ENCODE assay signal across 19 cellular contexts in the genomic region with DNA sequence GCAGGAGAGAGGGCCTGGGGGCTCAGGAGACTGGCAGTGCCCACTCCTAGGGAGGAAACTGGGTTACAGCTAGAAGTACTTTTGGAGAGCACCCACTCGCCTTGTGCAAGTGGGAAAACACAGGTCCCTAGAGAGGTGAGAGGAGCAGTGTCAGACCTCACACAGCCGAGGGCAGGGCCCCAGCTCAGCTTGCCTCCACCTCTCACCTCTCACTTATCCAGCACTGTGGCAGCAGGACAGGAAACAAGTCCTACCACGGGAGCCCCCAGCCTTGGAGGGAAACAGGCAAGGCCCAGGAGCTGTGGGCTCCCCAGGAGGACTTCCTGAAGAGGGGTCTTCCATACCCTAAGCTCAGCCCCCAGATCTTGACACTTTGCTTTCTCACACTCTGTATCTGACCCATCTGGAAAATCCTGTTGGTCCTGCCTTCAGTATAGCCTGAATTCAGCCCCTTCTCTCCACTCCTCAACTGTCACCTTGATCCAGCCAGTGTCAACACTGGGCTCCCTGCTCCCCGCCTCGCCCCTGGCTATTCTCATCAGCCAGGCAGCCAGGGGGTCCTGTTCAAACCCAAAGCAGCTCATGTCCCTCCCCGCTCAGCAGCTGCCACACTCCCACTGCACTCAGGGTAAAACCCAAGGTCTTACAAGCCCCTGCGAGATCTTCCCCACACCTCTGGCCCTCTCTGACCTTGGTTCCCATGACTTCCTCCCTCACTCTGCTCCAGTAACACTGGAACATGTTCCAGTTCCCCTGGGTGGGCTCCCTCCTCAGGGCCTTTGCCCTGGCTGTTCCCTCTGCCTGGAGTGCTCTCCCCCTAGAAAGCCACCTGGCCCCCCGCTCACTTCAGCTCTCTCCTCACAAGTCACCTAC. TPM values are rescaled to one million over a fixed set of nuclear protein-coding genes. Genes with fewer than 3 reads are reported as not detected.
DNase-seq lines count a peak whose midpoint lies in the region; ATAC-seq, FAIRE-seq and TF ChIP-seq lines count a peak whose summit lies in the region.
"Had no signal": no experiment of that assay in that cellular context is flagged by ENCODE, and none has a peak within 500 bp of the region (broad histone marks: within the 10 kb centered on the region; RNA-seq: fewer than 3 reads in every experiment).

No MANE protein-coding gene starts in this region.

- no peak overlapping the region for H3K4me3 Mint-ChIP-seq in WTC11
- H3K4me3 Mint-ChIP-seq: activated CD4-positive, alpha-beta memory T cell treated with anti-CD3 and anti-CD28 coated beads, Interleukin-2, amount 10 ng/mL, durations not matched to agents 7 days and 5 days; activated T-helper 17 cell treated with anti-CD3 and anti-CD28 coated beads, Interleukin-2, amount 50 U/mL, for 72 hours; naive thymus-derived CD4-positive, alpha-beta T cell had no signal

- CTCF ChIA-PET in WTC11 (lab: Charles Lee) = interaction anchor here (0.9 to 2.1 kb wide), 4 partner anchors 12 to 63 kb away, joined by 3 to 4 read pairs (median 4); no protein-coding TSS in a partner anchor

- H3K36me3 ChIP-seq in keratinocyte (ENCODE audit: control insufficient read depth in 2 of 2, extremely low read depth in 1 of 2, insufficient read depth in 2 of 2, low read length in 2 of 2) (peaks cover 0 to 12% of the 10 kb centered on the region in 2 experiments), suprapubic skin (no peaks in the 10 kb centered on the region)
- H3K36me3 ChIP-seq: right lobe of liver, transverse colon had no signal

- 63% methylated on average over 8 of the region's 8 CpGs for WGBS in suprapubic skin

- no peak for TF ChIP-seq POLR2A in suprapubic skin (IDR thresholded peaks at IDR 0.05)

- no peak for TF ChIP-seq EP300 in suprapubic skin (IDR thresholded peaks at IDR 0.05)

- POLR2A ChIA-PET in WTC11 (lab: Charles Lee) = no interaction called here

- peak overlapping the region; percentile 66 for H3K27ac Mint-ChIP-seq in WTC11
- H3K27ac Mint-ChIP-seq: activated CD4-positive, alpha-beta memory T cell treated with anti-CD3 and anti-CD28 coated beads, Interleukin-2, amount 10 ng/mL, durations not matched to agents 7 days and 5 days had no signal

- H3K9ac ChIP-seq in keratinocyte (ENCODE audit: control insufficient read depth, extremely low read depth, insufficient read depth, low read length) = peak overlapping the region; percentile 77

- ATAC-seq in HG02610 (IDR thresholded peaks at IDR 0.05; ENCODE audit: unreplicated experiment) (peak; percentile 32), WTC11 (no peak), HG03457 (IDR thresholded peaks at IDR 0.05; ENCODE audit: unreplicated experiment) (no peak)
- ATAC-seq: activated T-helper 17 cell treated with anti-CD3 and anti-CD28 coated beads, Interleukin-2, amount 50 U/mL, for 72 hours; naive thymus-derived CD4-positive, alpha-beta T cell; SK-N-SH treated with all-trans-retinoic acid at 6 μM for 48 hours had no signal

- peaks cover 2% of the 10 kb centered on the region; the same call in 1 of the 2 replicates for H3K27me3 Mint-ChIP-seq in WTC11 (ENCODE audit: low read depth)

- H3K4me1 ChIP-seq in keratinocyte (ENCODE audit: control insufficient read depth, extremely low read depth, insufficient read depth, low read length) = peaks cover 48% of the 10 kb centered on the region
- peaks cover 29% of the 10 kb centered on the region for H3K4me1 ChIP-seq in suprapubic skin
- H3K4me1 ChIP-seq: right lobe of liver had no signal

- peaks cover 41% of the 10 kb centered on the region for H3K79me2 ChIP-seq in keratinocyte (ENCODE audit: control insufficient read depth, insufficient read depth, low read length)

- no peak for DNase-seq in WTC11 (ENCODE audit: low spot score)
- DNase-seq in keratinocyte (ENCODE audit: low read depth, low spot score) = no peak
- DNase-seq in suprapubic skin (ENCODE audit: low spot score in 2 of 2) = no peak
- DNase-seq in activated effector memory CD4-positive, alpha-beta T cell treated with anti-CD3 and anti-CD28 coated beads, Interleukin-2, amount 50 U/mL, for 16 hours = no peak
- DNase-seq in NCI-H2029 treated with DMSO at 0.1 percent for 48 hours (lab: John Stamatoyannopoulos, UW) = no peak
- DNase-seq: activated CD4-positive, alpha-beta memory T cell treated with anti-CD3 and anti-CD28 coated beads, Interleukin-2, amount 10 ng/mL, durations not matched to agents 7 days and 5 days; amniotic stem cell; HCEC 1CT; Kasumi-1; naive thymus-derived CD4-positive, alpha-beta T cell; NCI-H187 treated with DMSO at 0.1 percent for 48 hours; OCI-M1; right lobe of liver; stimulated activated CD4-positive, alpha-beta T cell treated with anti-CD3 and anti-CD28 coated beads, Interleukin-4, amount 100 ng/mL, for 24 hours; transverse colon had no signal

- peaks cover 11% of the 10 kb centered on the region for H4K20me1 ChIP-seq in keratinocyte (ENCODE audit: control insufficient read depth, extremely low read depth, insufficient read depth, low read length)

- H3K27me3 ChIP-seq in keratinocyte (ENCODE audit: control insufficient read depth, extremely low read depth, insufficient read depth, low read length) (no peaks in the 10 kb centered on the region), suprapubic skin (no peaks in the 10 kb centered on the region)
- H3K27me3 ChIP-seq: right lobe of liver, transverse colon had no signal

- no peak overlapping the region for H2AFZ ChIP-seq in keratinocyte (ENCODE audit: control insufficient read depth, low read length)

- H3K4me1 Mint-ChIP-seq in WTC11 = peaks cover 18% of the 10 kb centered on the region
- H3K4me1 Mint-ChIP-seq: activated CD4-positive, alpha-beta memory T cell treated with anti-CD3 and anti-CD28 coated beads, Interleukin-2, amount 10 ng/mL, durations not matched to agents 7 days and 5 days had no signal

- FAIRE-seq in keratinocyte (lab: Jason Lieb, UNC) = peak; percentile 44

- H3K4me3 ChIP-seq in keratinocyte (ENCODE audit: control insufficient read depth in 2 of 3, extremely low read depth in 1 of 3, insufficient read depth in 2 of 3, low read depth in 1 of 3, low read length in 3 of 3) (peak overlapping the region in 2 of 3 experiments; percentile 90 to 95), suprapubic skin (no peak overlapping the region)
- H3K4me3 ChIP-seq: right lobe of liver, transverse colon had no signal

- H3K9me3 Mint-ChIP-seq in WTC11 = no peaks in the 10 kb centered on the region
- H3K9me3 Mint-ChIP-seq: activated CD4-positive, alpha-beta memory T cell treated with anti-CD3 and anti-CD28 coated beads, Interleukin-2, amount 10 ng/mL, durations not matched to agents 7 days and 5 days; activated T-helper 17 cell treated with anti-CD3 and anti-CD28 coated beads, Interleukin-2, amount 50 U/mL, for 72 hours had no signal

- dilution Hi-C loops in keratinocyte (cut with MboI; ENCODE audit: extremely low pct_ligation_motif_present, low sequenced_read_pairs) = no loop called here

- H3K27ac ChIP-seq in keratinocyte (ENCODE audit: control insufficient read depth, insufficient read depth, low read length) (peak overlapping the region; percentile 79), suprapubic skin (peak overlapping the region; percentile 83)
- H3K27ac ChIP-seq: right lobe of liver, transverse colon had no signal

- no peak for TF ChIP-seq CTCF in WTC11 (IDR thresholded peaks at IDR 0.05)
- TF ChIP-seq CTCF in keratinocyte (optimal IDR thresholded peaks at IDR 0.05 in 1 of 3, IDR thresholded peaks at IDR 0.05 in 1 of 3, conservative IDR thresholded peaks at IDR 0.05 in 1 of 3; ENCODE audit: extremely low read depth in 1 of 3, insufficient read depth in 2 of 3, low read length in 3 of 3) = no peak
- TF ChIP-seq CTCF in suprapubic skin (IDR thresholded peaks at IDR 0.05) = no peak

- H3K36me3 Mint-ChIP-seq in WTC11 = no peaks in the 10 kb centered on the region
- H3K36me3 Mint-ChIP-seq: naive thymus-derived CD4-positive, alpha-beta T cell had no signal

- no peaks in the 10 kb centered on the region for H3K9me1 ChIP-seq in keratinocyte (ENCODE audit: control insufficient read depth, extremely low read depth, insufficient read depth, low read length)

- H3K9me3 ChIP-seq in keratinocyte (ENCODE audit: control insufficient read depth, low read depth, low read length) (no peaks in the 10 kb centered on the region), suprapubic skin (no peaks in the 10 kb centered on the region)
- H3K9me3 ChIP-seq: right lobe of liver, transverse colon had no signal

- peak overlapping the region; percentile 97 for H3K4me2 ChIP-seq in keratinocyte (ENCODE audit: control insufficient read depth, extremely low read depth, insufficient read depth, low read depth, low read length)

TF ChIP-seq in WTC11, 78 proteins besides CTCF, POLR2A, EP300 and RAD21 (continues in another document):
- TF ChIP-seq, protein P1, sequence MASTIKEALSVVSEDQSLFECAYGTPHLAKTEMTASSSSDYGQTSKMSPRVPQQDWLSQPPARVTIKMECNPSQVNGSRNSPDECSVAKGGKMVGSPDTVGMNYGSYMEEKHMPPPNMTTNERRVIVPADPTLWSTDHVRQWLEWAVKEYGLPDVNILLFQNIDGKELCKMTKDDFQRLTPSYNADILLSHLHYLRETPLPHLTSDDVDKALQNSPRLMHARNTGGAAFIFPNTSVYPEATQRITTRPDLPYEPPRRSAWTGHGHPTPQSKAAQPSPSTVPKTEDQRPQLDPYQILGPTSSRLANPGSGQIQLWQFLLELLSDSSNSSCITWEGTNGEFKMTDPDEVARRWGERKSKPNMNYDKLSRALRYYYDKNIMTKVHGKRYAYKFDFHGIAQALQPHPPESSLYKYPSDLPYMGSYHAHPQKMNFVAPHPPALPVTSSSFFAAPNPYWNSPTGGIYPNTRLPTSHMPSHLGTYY (CRISPR knock-in tag; IDR thresholded peaks at IDR 0.05) = no peak

RNA-seq across cellular contexts. Expression of gene TMEM40, which starts 0.9 kb away (rescaled TPM):
- total RNA-seq in WTC11 (2021) (0.17 TPM in 1 of 3 replicates, not detected in the others), suprapubic skin (10 to 100 TPM; 47.7 to 82.2 (median 63.8) TPM)
- polyA plus RNA-seq in keratinocyte = 240 to 475 TPM (median 311 TPM) in 3 replicates
- 136 TPM for polyA plus RNA-seq in keratinocyte (2011; ENCODE audit: low read depth)
- polyA plus RNA-seq in keratinocyte (2011; cell fraction: cytosol; rRNA removed) = 340 and 375 TPM in 2 replicates
- polyA plus RNA-seq in keratinocyte (2011; cell fraction: nucleus; rRNA removed) = 382 and 436 TPM in 2 replicates
- polyA plus RNA-seq in keratinocyte (2012; ENCODE audit: low replicate concordance) = 345 and 384 TPM in 2 replicates
- 209 to 387 TPM (median 321 TPM) in 3 replicates for polyA minus RNA-seq in keratinocyte
- polyA minus RNA-seq in keratinocyte (2011; cell fraction: cytosol; rRNA and poly(A)+ RNA removed) = 242 TPM
- polyA minus RNA-seq in keratinocyte (2011; cell fraction: nucleus; rRNA and poly(A)+ RNA removed) = 106 and 129 TPM in 2 replicates
- total RNA-seq: activated CD4-positive, alpha-beta memory T cell treated with anti-CD3 and anti-CD28 coated beads, Interleukin-2, amount 10 ng/mL, durations not matched to agents 7 days and 5 days; activated T-helper 17 cell treated with anti-CD3 and anti-CD28 coated beads, Interleukin-2, amount 50 U/mL, for 72 hours; transverse colon had no signal
- polyA plus RNA-seq: naive thymus-derived CD4-positive, alpha-beta T cell had no signal

RNA-seq across cellular contexts. Expression of gene CAND2, which starts 36.6 kb away (rescaled TPM):
- total RNA-seq in WTC11 (2021) = 13.7 to 15.4 TPM (median 14.3 TPM) in 3 replicates
- polyA plus RNA-seq in keratinocyte = 0.05 to 0.09 TPM (median 0.07 TPM) in 3 replicates
- polyA plus RNA-seq in keratinocyte (2011; ENCODE audit: low read depth) = 0.06 TPM
- polyA plus RNA-seq in keratinocyte (2011; cell fraction: cytosol; rRNA removed) = 0.01 and 0.03 TPM in 2 replicates
- polyA plus RNA-seq in keratinocyte (2011; cell fraction: nucleus; rRNA removed) = 0.04 and 0.13 TPM in 2 replicates
- polyA plus RNA-seq in keratinocyte (2012; ENCODE audit: low replicate concordance) = 0.15 and 0.17 TPM in 2 replicates
- polyA minus RNA-seq in keratinocyte = 0.03 to 0.10 TPM (median 0.06 TPM) in 3 replicates
- polyA minus RNA-seq in keratinocyte (2011; cell fraction: cytosol; rRNA and poly(A)+ RNA removed) = not detected
- polyA minus RNA-seq in keratinocyte (2011; cell fraction: nucleus; rRNA and poly(A)+ RNA removed) = 0.31 TPM in 1 of 2 replicates, not detected in the other
- 1 to 10 TPM; 1.0 to 1.4 (median 1.3) TPM for total RNA-seq in suprapubic skin

Comparison
In these comparisons a context has a peak if more than half of its experiments do, and no peak if none do; other contexts are left out.
1. RNA of gene TMEM40, which starts 0.9 kb away (total RNA-seq): 47.7 to 82.2 TPM in suprapubic skin; 0.17 TPM in WTC11; every median in the first group is over 10 times any median in the second.